Comparison of ENCODE assay signal across 12 cellular contexts in genomic region chr7:157279679-157279972, GRCh38. TPM values are rescaled to one million over a fixed set of nuclear protein-coding genes. Genes with fewer than 3 reads are reported as not detected.
DNase-seq lines count a peak whose midpoint lies in the region; ATAC-seq and TF ChIP-seq lines count a peak whose summit lies in the region.
"Had no signal": no experiment of that assay in that cellular context is flagged by ENCODE, and none has a peak within 500 bp of the region (broad histone marks: within the 10 kb centered on the region; RNA-seq: fewer than 3 reads in every experiment).

No MANE protein-coding gene starts in this region.

- intact Hi-C loops in PC-3 (cut with micrococcal nuclease) = loop anchor here (10.0 kb wide), 1 partner anchor 325 kb away; no protein-coding TSS in a partner anchor
- intact Hi-C loops in posterior vena cava (cut with DNase I) = loop anchor here in 1 of 2 donors (10.0 kb wide), 1 partner anchor 315 kb away; no protein-coding TSS in a partner anchor

- no TSS peak for BruUV-seq in PC-3 (replicated peaks; lab: Mats Ljungman, UMichigan)

- peaks cover 12% of the 10 kb centered on the region; the same call in 1 of the 2 replicates for H3K79me2 ChIP-seq in PC-3 (ENCODE audit: low read length)

- H3K4me1 ChIP-seq in BLaER1 = peaks cover 60% of the 10 kb centered on the region
- peaks cover 40% of the 10 kb centered on the region for H3K4me1 ChIP-seq in PC-3 (ENCODE audit: insufficient read depth, low read length)

- H4K20me1 ChIP-seq in BLaER1 (no peaks in the 10 kb centered on the region), PC-3 (ENCODE audit: low read length) (no peaks in the 10 kb centered on the region)

- no peaks in the 10 kb centered on the region for H3K9me2 ChIP-seq in PC-3 (replicated peaks; ENCODE audit: low read length)

- H3K9ac ChIP-seq in BLaER1 = peak overlapping the region; percentile 96
- H3K9ac ChIP-seq in PC-3 (ENCODE audit: low read length) = peak overlapping the region; percentile 80
- H3K9ac ChIP-seq: KMS-11 had no signal

- H3K27me3 ChIP-seq in BLaER1 = no peaks in the 10 kb centered on the region
- H3K27me3 ChIP-seq in PC-3 (ENCODE audit: low read length) = no peaks in the 10 kb centered on the region

- peaks cover 8% of the 10 kb centered on the region for H3K9me3 ChIP-seq in BLaER1
- H3K9me3 ChIP-seq in PC-3 (ENCODE audit: low read length) = no peaks in the 10 kb centered on the region

- H3K4me2 ChIP-seq in BLaER1 (peak overlapping the region; percentile 99), PC-3 (ENCODE audit: low read length) (peak overlapping the region; percentile 82)
- H3K4me2 ChIP-seq: KMS-11 had no signal

- ATAC-seq in PC-3 (no peak), GM18505 (IDR thresholded peaks at IDR 0.05; ENCODE audit: unreplicated experiment) (no peak)
- ATAC-seq: activated naive CD8-positive, alpha-beta T cell treated with anti-CD3 and anti-CD28 coated beads, Interleukin-2, amount 50 U/mL, for 24 hours had no signal

- peak overlapping the region; percentile 72 for H3K4me3 ChIP-seq in BLaER1
- peak overlapping the region; percentile 55 for H3K4me3 ChIP-seq in PC-3 (ENCODE audit: low read length)
- H3K4me3 ChIP-seq in fibroblast of villous mesenchyme (ENCODE audit: low read depth, low read length) = peak overlapping the region; percentile 52

- H3K36me3 ChIP-seq in BLaER1 (no peaks in the 10 kb centered on the region), PC-3 (ENCODE audit: low read depth, low read length) (no peaks in the 10 kb centered on the region)

- no peak for TF ChIP-seq CTCF in PC-3 (conservative IDR thresholded peaks at IDR 0.05; ENCODE audit: low read depth, low read length)
- TF ChIP-seq CTCF in fibroblast of villous mesenchyme (IDR thresholded peaks at IDR 0.05; ENCODE audit: insufficient read depth, low read depth, low read length) = no peak

- DNase-seq in PC-3 (no peak), fibroblast of villous mesenchyme (ENCODE audit: low read depth) (no peak), posterior vena cava (ENCODE audit: low spot score) (peak; percentile 80), MV-4-11 (lab: John Stamatoyannopoulos, UW) (no peak), OCI-M1 (lab: John Stamatoyannopoulos, UW) (no peak), T-helper 1 cell (no peak)
- DNase-seq: activated CD4-positive, CD25-positive, alpha-beta regulatory T cell treated with anti-CD3 and anti-CD28 coated beads, Interleukin-2, amount 50 U/mL, for 72 hours; activated naive CD8-positive, alpha-beta T cell treated with anti-CD3 and anti-CD28 coated beads, Interleukin-2, amount 50 U/mL, for 24 hours; COR-L47 had no signal

- CTCF ChIA-PET in PC-3 (lab: Charles Lee) = no interaction called here

- POLR2A ChIA-PET in PC-3 (lab: Charles Lee; ENCODE audit: unreplicated experiment) = no interaction called here

- H2AFZ ChIP-seq in PC-3 (ENCODE audit: low read length) = peak overlapping the region; percentile 73; the same call in 1 of the 2 replicates

- no peaks in the 10 kb centered on the region for H3F3A ChIP-seq in PC-3 (ENCODE audit: low read length, unreplicated experiment)

- H3K27ac ChIP-seq in BLaER1 (peak overlapping the region; percentile 99), PC-3 (ENCODE audit: low read length) (peak overlapping the region; percentile 44)
- H3K27ac ChIP-seq: KMS-11 had no signal

- TF ChIP-seq POLR2A in GM18505 (IDR thresholded peaks at IDR 0.05; ENCODE audit: borderline replicate concordance, extremely low read depth, insufficient read depth, insufficient read length) = no peak

RNA-seq across cellular contexts. Expression of gene DNAJB6, which starts 57.2 kb away (rescaled TPM):
- total RNA-seq in PC-3 (2014; rRNA removed) (119 and 151 TPM in 2 replicates), fibroblast of villous mesenchyme (97.3 and 123 TPM in 2 replicates), posterior vena cava (100 to 1,000 TPM; 105 to 118 TPM)
